8 cellular contexts compared by ENCODE assay signal in genomic region chrX:40174594-40175415, GRCh38.
DNase-seq lines count a peak whose midpoint lies in the region; ATAC-seq and TF ChIP-seq lines count a peak whose summit lies in the region.

No MANE protein-coding gene starts in this region.

- POLR2A ChIA-PET in Panc1 (lab: Charles Lee): no interaction called here

- intact Hi-C loops in Panc1 (cut with micrococcal nuclease; ENCODE audit: unreplicated experiment): loop anchor here (5.0 to 10.0 kb wide), 2 partner anchors 83 to 90 kb away; no protein-coding TSS in a partner anchor

- no peak; the same call in 1 of the 2 replicates for TF ChIP-seq CTCF in Panc1 (IDR thresholded peaks at IDR 0.05)

- H3K27me3 ChIP-seq in Panc1 (ENCODE audit: control insufficient read depth, insufficient read depth, low read length): no peaks in the 10 kb centered on the region

- DNase-seq in DMS53 (lab: John Stamatoyannopoulos, UW): peak; percentile 89
- DNase-seq in Panc1 (ENCODE audit: low read depth, low spot score): no peak
- peak; percentile 76 for DNase-seq in astrocyte of the hippocampus (ENCODE audit: low read depth, low spot score)
- peak; percentile 70 for DNase-seq in iris pigment epithelial cell (ENCODE audit: low read depth)
- peak; percentile 45 to 49 for DNase-seq in stimulated activated CD4-positive, alpha-beta T cell treated with anti-CD3 and anti-CD28 coated beads, Interleukin-1b, Interleukin-23, amount 100 ng/mL, for 4 hours (ENCODE audit: low read depth in 2 of 2)
- no peak for DNase-seq in SKM-1 (lab: John Stamatoyannopoulos, UW; ENCODE audit: unreplicated experiment)
- DNase-seq in DMS153 treated with DMSO at 0.1 percent for 48 hours (lab: John Stamatoyannopoulos, UW; ENCODE audit: unreplicated experiment): no peak

- H3K4me1 ChIP-seq in Panc1 (ENCODE audit: control insufficient read depth, insufficient read depth, low read length): peaks cover 9% of the 10 kb centered on the region

- in situ Hi-C loops in Panc1 (cut with HindIII; ENCODE audit: low pct_unique_long_range_greater_than_20kb, low sequenced_read_pairs): no loop called here

- peak overlapping the region; percentile 89 for H3K27ac ChIP-seq in Panc1 (ENCODE audit: low read length)

- ATAC-seq in HG02642 (IDR thresholded peaks at IDR 0.05; ENCODE audit: poor library complexity, unreplicated experiment) (peak; percentile 26), Panc1 (peak; percentile 6)

- CTCF ChIA-PET in Panc1 (lab: Charles Lee): interaction anchor here (0.7 kb wide), 1 partner anchor 10 kb away, joined by 3 read pairs; no protein-coding TSS in a partner anchor

- H3K36me3 ChIP-seq in Panc1 (ENCODE audit: control insufficient read depth, insufficient read depth, low read length): no peaks in the 10 kb centered on the region

- no peaks in the 10 kb centered on the region for H3K9me3 ChIP-seq in Panc1 (ENCODE audit: control insufficient read depth, insufficient read depth, low read depth, low read length)

- H3K4me3 ChIP-seq in Panc1 (ENCODE audit: low read depth in 2 of 2, low read length in 2 of 2): peak overlapping the region; percentile 42 to 56

- no TSS peak for BruUV-seq in Panc1 (replicated peaks; lab: Mats Ljungman, UMichigan)

Comparison
In these comparisons a context has a peak if more than half of its experiments do, and no peak if none do; other contexts are left out.
1. DNase-seq: peak in DMS53 (single experiment), astrocyte of the hippocampus (single experiment), iris pigment epithelial cell (single experiment) and stimulated activated CD4-positive, alpha-beta T cell treated with anti-CD3 and anti-CD28 coated beads, Interleukin-1b, Interleukin-23, amount 100 ng/mL, for 4 hours (2 of 2); none in Panc1 (single experiment), SKM-1 (single experiment) and DMS153 treated with DMSO at 0.1 percent for 48 hours (single experiment).